In genomic region chr2:64958556-64958955, GRCh38 we compare ENCODE assay signal across 30 cellular contexts.
"Had no signal": no experiment of that assay in that cellular context is flagged by ENCODE, and none has a peak within 500 bp of the region (broad histone marks: within the 10 kb centered on the region; RNA-seq: fewer than 3 reads in every experiment).

No MANE protein-coding gene starts in this region.

- H3K27ac Mint-ChIP-seq: activated CD4-positive, alpha-beta T cell treated with anti-CD3 and anti-CD28 coated beads, Interleukin-2, amount 10 ng/mL, durations not matched to agents 24 days and 14 days; activated CD8-positive, alpha-beta T cell treated with anti-CD3 and anti-CD28 coated beads for 36 hours; activated naive CD4-positive, alpha-beta T cell treated with anti-CD3 and anti-CD28 coated beads for 36 hours; activated T-helper 1 cell treated with anti-CD3 and anti-CD28 coated beads, Interleukin-12 subunit alpha, Interleukin-12 subunit beta, Interleukin-2, Interleukin-4 antibody, amounts not matched to agents 30 ng/mL and 10 ng/mL and 1 ng/mL, durations not matched to agents 14 hours and 24 hours and 36 hours; T-helper 1 cell treated with Interleukin-12 subunit alpha and Interleukin-12 subunit beta and Interleukin-4 antibody, amounts not matched to agents 30 μg/mL and 1 μg/mL, for 36 hours; T-helper 2 cell treated with Interferon-gamma antibody and Interleukin-4, amounts not matched to agents 5 μg/mL and 100 μg/mL, for 36 hours had no signal

- H3K27ac ChIP-seq: adrenal gland, body of pancreas, KMS-11, Peyer's patch, SJSA1 had no signal

- H3K4me3 Mint-ChIP-seq: activated CD4-positive, alpha-beta T cell treated with anti-CD3 and anti-CD28 coated beads, Interleukin-2, amount 10 ng/mL, durations not matched to agents 24 days and 14 days; activated CD8-positive, alpha-beta T cell treated with anti-CD3 and anti-CD28 coated beads for 36 hours; activated naive CD4-positive, alpha-beta T cell treated with anti-CD3 and anti-CD28 coated beads for 36 hours; activated T-cell treated with anti-CD3 and anti-CD28 coated beads, Interleukin-2, amount 50 U/mL, for 4 hours; activated T-helper 1 cell treated with anti-CD3 and anti-CD28 coated beads, Interleukin-12 subunit alpha, Interleukin-12 subunit beta, Interleukin-2, Interleukin-4 antibody, amounts not matched to agents 30 ng/mL and 10 ng/mL and 1 ng/mL, durations not matched to agents 14 hours and 24 hours and 36 hours; T-helper 1 cell treated with Interleukin-12 subunit alpha and Interleukin-12 subunit beta and Interleukin-4 antibody, amounts not matched to agents 30 μg/mL and 1 μg/mL, for 36 hours; T-helper 2 cell treated with Interferon-gamma antibody and Interleukin-4, amounts not matched to agents 5 μg/mL and 100 μg/mL, for 36 hours had no signal

- DNase-seq: activated CD4-positive, alpha-beta T cell treated with anti-CD3 and anti-CD28 coated beads, Interleukin-2, amount 10 ng/mL, durations not matched to agents 24 days and 14 days; activated CD4-positive, alpha-beta T cell treated with anti-CD3 and anti-CD28 coated beads, Interleukin-2, amount 50 U/mL, for 4 hours; activated CD8-positive, alpha-beta T cell treated with anti-CD3 and anti-CD28 coated beads for 36 hours; activated gamma-delta T cell treated with Interleukin-2 at 50 U/mL for 16 hours; activated naive CD4-positive, alpha-beta T cell treated with anti-CD3 and anti-CD28 coated beads for 36 hours; activated T-cell treated with anti-CD3 and anti-CD28 coated beads, Interleukin-2, amount 50 U/mL, for 4 hours; adrenal gland; body of pancreas; NCI-H1092 treated with DMSO at 0.1 percent for 48 hours; NCI-H1417; NCI-H146; NCI-H187; NCI-H2029 treated with DMSO at 0.1 percent for 48 hours; NCI-H2107; NCI-H2171; NCI-H510A; NCI-H526; NCI-H748 treated with DMSO at 0.1 percent for 48 hours; NK-92 treated with Interleukin-12 subunit alpha and Interleukin-12 subunit beta, amount 100 ng/mL, for 24 hours; PC-3; Peyer's patch; RPMI8226; SHP77 treated with DMSO at 0.1 percent for 48 hours; SK-N-SH had no signal

- H3K9ac ChIP-seq: KMS-11, SK-N-SH had no signal

- H3K36me3 ChIP-seq: adrenal gland, Peyer's patch, SJSA1 had no signal

- ATAC-seq: activated CD8-positive, alpha-beta T cell treated with anti-CD3 and anti-CD28 coated beads for 36 hours; activated naive CD4-positive, alpha-beta T cell treated with anti-CD3 and anti-CD28 coated beads, Interleukin-2, amount 50 U/mL, for 72 hours; activated T-cell treated with anti-CD3 and anti-CD28 coated beads, Interleukin-2, amount 50 U/mL, for 4 hours; body of pancreas; PC-3 had no signal

- H3K27me3 Mint-ChIP-seq: activated CD8-positive, alpha-beta T cell treated with anti-CD3 and anti-CD28 coated beads for 36 hours had no signal

- H3K4me1 ChIP-seq: body of pancreas, Peyer's patch had no signal

- H3K9me3 Mint-ChIP-seq: activated CD8-positive, alpha-beta T cell treated with anti-CD3 and anti-CD28 coated beads for 36 hours; activated naive CD4-positive, alpha-beta T cell treated with anti-CD3 and anti-CD28 coated beads, Interleukin-2, amount 50 U/mL, for 72 hours; activated T-cell treated with anti-CD3 and anti-CD28 coated beads, Interleukin-2, amount 50 U/mL, for 4 hours had no signal

- H3K9me3 ChIP-seq: body of pancreas, Peyer's patch, SJSA1, SK-N-SH had no signal

- H3K4me3 ChIP-seq: adrenal gland, body of pancreas, Peyer's patch, SJSA1 had no signal

- H3K27me3 ChIP-seq: adrenal gland, body of pancreas, Peyer's patch, SJSA1 had no signal

- H3K4me2 ChIP-seq: KMS-11, SK-N-SH had no signal
